Comparison of ENCODE assay signal across 24 cellular contexts in genomic region chr6:33725222-33725621, GRCh38. TPM values are rescaled to one million over a fixed set of nuclear protein-coding genes. Genes with fewer than 3 reads are reported as not detected.
"Had no signal": no experiment of that assay in that cellular context is flagged by ENCODE, and none has a peak within 500 bp of the region (broad histone marks: within the 10 kb centered on the region; RNA-seq: fewer than 3 reads in every experiment).

No MANE protein-coding gene starts in this region.

- ATAC-seq: foreskin keratinocyte; left lung; psoas muscle; right cardiac atrium; stimulated activated effector memory CD8-positive, alpha-beta T cell treated with anti-CD3 and anti-CD28 coated beads, Interleukin-12 subunit alpha, Interleukin-12 subunit beta, amount 100 ng/mL, for 72 hours had no signal

- H3K4me3 ChIP-seq: dorsolateral prefrontal cortex, esophagus muscularis mucosa, left lung, ovary, psoas muscle, sigmoid colon, stomach, thyroid gland had no signal

- H3K27me3 ChIP-seq: dorsolateral prefrontal cortex, ovary, sigmoid colon, stomach, thyroid gland had no signal

- H3K36me3 ChIP-seq: left lung, ovary, stomach, thyroid gland had no signal

- H3K4me1 Mint-ChIP-seq: stimulated activated effector memory CD8-positive, alpha-beta T cell treated with anti-CD3 and anti-CD28 coated beads, Interleukin-12 subunit alpha, Interleukin-12 subunit beta, amount 100 ng/mL, for 72 hours had no signal

- H3K4me1 ChIP-seq: foreskin keratinocyte had no signal

- H3K27ac Mint-ChIP-seq: nephron progenitor cell; stimulated activated effector memory CD8-positive, alpha-beta T cell treated with anti-CD3 and anti-CD28 coated beads, Interleukin-12 subunit alpha, Interleukin-12 subunit beta, amount 100 ng/mL, for 72 hours had no signal

- H3K4me3 Mint-ChIP-seq: nephron progenitor cell; stimulated activated effector memory CD8-positive, alpha-beta T cell treated with anti-CD3 and anti-CD28 coated beads, Interleukin-12 subunit alpha, Interleukin-12 subunit beta, amount 100 ng/mL, for 72 hours had no signal

- DNase-seq: cerebellar nuclear complex; dorsolateral prefrontal cortex; effector CD4-positive, alpha-beta T cell; foreskin keratinocyte; left lung; nephron progenitor cell; occipital lobe; ovary; psoas muscle; sigmoid colon; stimulated activated CD4-positive, alpha-beta T cell treated with anti-CD3 and anti-CD28 coated beads, Interleukin-4, amount 100 ng/mL, for 24 hours; stimulated activated naive CD4-positive, alpha-beta T cell treated with Interleukin-2 at 50 U/mL for 16 hours; stomach; thyroid gland; trophoblast cell had no signal

- H3K36me3 Mint-ChIP-seq: naive thymus-derived CD8-positive, alpha-beta T cell; stimulated activated effector memory CD8-positive, alpha-beta T cell treated with anti-CD3 and anti-CD28 coated beads, Interleukin-12 subunit alpha, Interleukin-12 subunit beta, amount 100 ng/mL, for 72 hours had no signal

- H3K9me3 ChIP-seq: esophagus muscularis mucosa, left lung, ovary, psoas muscle, sigmoid colon, stomach, thyroid gland had no signal

- FAIRE-seq: colon, endothelial cell of umbilical vein, keratinocyte, urothelium cell line had no signal

- H3K27ac ChIP-seq: dorsolateral prefrontal cortex, esophagus muscularis mucosa, foreskin keratinocyte, left lung, ovary, stomach had no signal

- H3K9me3 Mint-ChIP-seq: naive thymus-derived CD8-positive, alpha-beta T cell; nephron progenitor cell; stimulated activated effector memory CD8-positive, alpha-beta T cell treated with anti-CD3 and anti-CD28 coated beads, Interleukin-12 subunit alpha, Interleukin-12 subunit beta, amount 100 ng/mL, for 72 hours had no signal

RNA-seq across cellular contexts. Expression of gene IP6K3, which starts 21.5 kb away (rescaled TPM):
- total RNA-seq: endothelial cell of umbilical vein; foreskin keratinocyte; naive thymus-derived CD8-positive, alpha-beta T cell; occipital lobe; temporal lobe had no signal
- polyA plus RNA-seq: endothelial cell of umbilical vein; foreskin keratinocyte; keratinocyte; naive thymus-derived CD8-positive, alpha-beta T cell had no signal
